Comparison of ENCODE assay signal across 9 cellular contexts in genomic region chr14:20679907-20680306, GRCh38. TPM values are rescaled to one million over a fixed set of nuclear protein-coding genes. Genes with fewer than 3 reads are reported as not detected.
DNase-seq lines count a peak whose midpoint lies in the region; ATAC-seq and TF ChIP-seq lines count a peak whose summit lies in the region.
"Had no signal": no experiment of that assay in that cellular context is flagged by ENCODE, and none has a peak within 500 bp of the region (broad histone marks: within the 10 kb centered on the region; RNA-seq: fewer than 3 reads in every experiment).

No MANE protein-coding gene starts in this region.

- peak overlapping the region; percentile 88 for H3K4me3 ChIP-seq in Loucy (ENCODE audit: low read length, poor library complexity, severe bottlenecking)
- no peak overlapping the region for H3K4me3 ChIP-seq in neuronal stem cell (ENCODE audit: low read length in 2 of 2)

- no peaks in the 10 kb centered on the region for H4K20me1 ChIP-seq in Loucy (ENCODE audit: insufficient read depth, low read length, poor library complexity, severe bottlenecking)

- H3K18ac ChIP-seq in neuronal stem cell (ENCODE audit: low read length): no peak overlapping the region

- H3K9me3 ChIP-seq in Loucy (ENCODE audit: insufficient read depth, low read depth, low read length) (no peaks in the 10 kb centered on the region), neuronal stem cell (replicated peaks in 1 of 2; ENCODE audit: control insufficient read depth in 2 of 2, insufficient read depth in 1 of 2, low read depth in 1 of 2, low read length in 2 of 2) (no peaks in the 10 kb centered on the region)

- peak; percentile 2 for DNase-seq in NCI-H82 (lab: John Stamatoyannopoulos, UW)
- DNase-seq in NCI-H82 treated with DMSO at 0.1 percent for 48 hours (lab: John Stamatoyannopoulos, UW; ENCODE audit: unreplicated experiment): no peak
- peak; percentile 79 for DNase-seq in cerebellar cortex (ENCODE audit: low spot score)
- DNase-seq in pons (ENCODE audit: low spot score): peak; percentile 62
- no peak for DNase-seq in neuronal stem cell (ENCODE audit: low spot score)
- DNase-seq: activated B cell treated with CpG ODN at 0.5 μM for 24 hours had no signal

- H3K9me2 ChIP-seq in Loucy (replicated peaks; ENCODE audit: low read depth, low read length): no peaks in the 10 kb centered on the region

- peak overlapping the region; percentile 82 for H3K9ac ChIP-seq in Loucy (ENCODE audit: low read depth, low read length, poor library complexity, severe bottlenecking)
- no peak overlapping the region for H3K9ac ChIP-seq in neuronal stem cell (ENCODE audit: low read depth, low read length, poor library complexity)

- H3K4me1 ChIP-seq in Loucy (ENCODE audit: insufficient read depth, low read length, poor library complexity, severe bottlenecking): peaks cover 19% of the 10 kb centered on the region
- H3K4me1 ChIP-seq in neuronal stem cell (ENCODE audit: control insufficient read depth in 2 of 2, insufficient read depth in 1 of 2, low read depth in 1 of 2, low read length in 2 of 2): peaks cover 2 to 3% of the 10 kb centered on the region in 2 donors

- H3F3A ChIP-seq in Loucy (ENCODE audit: low read depth): peaks cover 15% of the 10 kb centered on the region

- no peak overlapping the region for H3K4ac ChIP-seq in neuronal stem cell (ENCODE audit: low read length)

- no peak overlapping the region for H2BK12ac ChIP-seq in neuronal stem cell (ENCODE audit: low read length)

- H2AK5ac ChIP-seq in neuronal stem cell (ENCODE audit: low read depth, low read length): no peak overlapping the region

- no peak overlapping the region for H3K14ac ChIP-seq in neuronal stem cell (ENCODE audit: low read length)

- H3K79me1 ChIP-seq in neuronal stem cell (ENCODE audit: low read depth, low read length): no peaks in the 10 kb centered on the region

- peak overlapping the region; percentile 68 for H2AFZ ChIP-seq in Loucy (ENCODE audit: low read length)
- no peak overlapping the region for H2AFZ ChIP-seq in neuronal stem cell (ENCODE audit: low read length)

- no peak overlapping the region for H4K91ac ChIP-seq in neuronal stem cell (ENCODE audit: low read depth, low read length, poor library complexity)

- H3K27me3 ChIP-seq in Loucy (ENCODE audit: insufficient read depth, low read length, poor library complexity, severe bottlenecking): no peaks in the 10 kb centered on the region
- H3K27me3 ChIP-seq in neuronal stem cell (ENCODE audit: control insufficient read depth in 3 of 3, insufficient read depth in 3 of 3, low read depth in 1 of 3, low read length in 3 of 3): peaks cover 0 to 5% (median 0%) of the 10 kb centered on the region in 3 experiments

- H3K23ac ChIP-seq in neuronal stem cell (ENCODE audit: low read depth, low read length, poor library complexity): no peak overlapping the region

- H3K27ac ChIP-seq in neuronal stem cell (replicated peaks; ENCODE audit: low read length): no peak overlapping the region

- H3K4me2 ChIP-seq in Loucy (ENCODE audit: low read depth, low read length, poor library complexity, severe bottlenecking) (peak overlapping the region; percentile 99), neuronal stem cell (ENCODE audit: insufficient read depth, low read length, poor library complexity, severe bottlenecking) (no peak overlapping the region)

- ATAC-seq in GM21529 (IDR thresholded peaks at IDR 0.05; ENCODE audit: unreplicated experiment): no peak
- no peak for ATAC-seq in activated CD4-positive, CD25-positive, alpha-beta regulatory T cell treated with anti-CD3 and anti-CD28 coated beads, Interleukin-2, amount 50 U/mL, for 24 hours

- H3K79me2 ChIP-seq in Loucy (ENCODE audit: insufficient read depth, low read length): no peaks in the 10 kb centered on the region

- no peak overlapping the region for H2BK120ac ChIP-seq in neuronal stem cell (ENCODE audit: low read depth, low read length)

- H3K36me3 ChIP-seq in Loucy (ENCODE audit: insufficient read depth, low read length): no peaks in the 10 kb centered on the region
- no peaks in the 10 kb centered on the region for H3K36me3 ChIP-seq in neuronal stem cell (replicated peaks in 1 of 2; ENCODE audit: control insufficient read depth in 2 of 2, insufficient read depth in 2 of 2, low read length in 2 of 2)

- no peak for TF ChIP-seq CTCF in Loucy (conservative IDR thresholded peaks at IDR 0.05; ENCODE audit: low read length)

- H2BK15ac ChIP-seq in neuronal stem cell (ENCODE audit: low read length): no peak overlapping the region

- no peak overlapping the region for H2BK5ac ChIP-seq in neuronal stem cell (ENCODE audit: low read length)

- no CpG with 5 or more reads among the region's 1 CpG for WGBS in neuronal stem cell (ENCODE audit: extremely low coverage in 2 of 2, insufficient read length in 2 of 2, insufficient replicate concordance in 1 of 2), 2 donors

- no peak overlapping the region for H4K8ac ChIP-seq in neuronal stem cell (ENCODE audit: low read depth, low read length)

RNA-seq across cellular contexts. Expression of gene RNASE4, which starts 4.5 kb away (rescaled TPM):
- polyA plus RNA-seq in neuronal stem cell (2013, experiment 1 of 2): 3.2 TPM
- 4.0 TPM for polyA plus RNA-seq in neuronal stem cell (2013, experiment 2 of 2)

RNA-seq across cellular contexts. Expression of gene ANG, which starts 8.7 kb away (rescaled TPM):
- polyA plus RNA-seq in neuronal stem cell (2013, experiment 1 of 2): 2.3 TPM
- 3.0 TPM for polyA plus RNA-seq in neuronal stem cell (2013, experiment 2 of 2)

RNA-seq across cellular contexts. Expression of gene OR6S1, which starts 38.4 kb away (rescaled TPM):
- not detected for polyA plus RNA-seq in neuronal stem cell (2013, experiment 1 of 2)
- not detected for polyA plus RNA-seq in neuronal stem cell (2013, experiment 2 of 2)

Comparison
In these comparisons a context has a peak if more than half of its experiments do, and no peak if none do; other contexts are left out.
1. DNase-seq: peak in NCI-H82 (single experiment), cerebellar cortex (single experiment) and pons (single experiment); none in NCI-H82 treated with DMSO at 0.1 percent for 48 hours (single experiment) and neuronal stem cell (single experiment).